Comparison of ENCODE assay signal across 34 cellular contexts in genomic region chr1:165873481-165873880, GRCh38.
"Had no signal": no experiment of that assay in that cellular context is flagged by ENCODE, and none has a peak within 500 bp of the region (broad histone marks: within the 10 kb centered on the region; RNA-seq: fewer than 3 reads in every experiment).

No MANE protein-coding gene starts in this region.

- ATAC-seq: activated CD4-positive, CD25-positive, alpha-beta regulatory T cell treated with anti-CD3 and anti-CD28 coated beads, Interleukin-2, amount 50 U/mL, for 24 hours; gastroesophageal sphincter; left colon; psoas muscle; stimulated activated naive B cell treated with anti-CD40 and anti-IgM and Interleukin-4, amounts not matched to agents 10 μg/mL and 1 μg/mL and 100 μg/mL, for 72 hours had no signal

- H3K4me3 ChIP-seq: adrenal gland, cardiac muscle cell, colonic mucosa, dorsolateral prefrontal cortex, gastroesophageal sphincter, psoas muscle, smooth muscle cell, testis, transverse colon had no signal

- H3K4me1 ChIP-seq: adrenal gland, gastroesophageal sphincter, parathyroid adenoma, testis had no signal

- H3K27ac Mint-ChIP-seq: activated naive CD4-positive, alpha-beta T cell treated with anti-CD3 and anti-CD28 coated beads for 36 hours; activated naive CD8-positive, alpha-beta T cell treated with anti-CD3 and anti-CD28 coated beads for 36 hours; brain; mesothelial cell of epicardium had no signal

- H3K9ac ChIP-seq: parathyroid adenoma had no signal

- H3K79me2 ChIP-seq: parathyroid adenoma had no signal

- DNase-seq: activated CD4-positive, alpha-beta T cell treated with anti-CD3 and anti-CD28 coated beads for 48 hours; activated CD4-positive, alpha-beta T cell treated with anti-CD3 and anti-CD28 coated beads, Interleukin-2, amount 50 U/mL, for 48 hours; activated CD8-positive, alpha-beta memory T cell treated with anti-CD3 and anti-CD28 coated beads for 24 hours; activated effector memory CD4-positive, alpha-beta T cell treated with anti-CD3 and anti-CD28 coated beads, Interleukin-2, amount 50 U/mL, for 16 hours; activated naive CD4-positive, alpha-beta T cell treated with anti-CD3 and anti-CD28 coated beads for 36 hours; activated naive CD8-positive, alpha-beta T cell treated with anti-CD3 and anti-CD28 coated beads for 36 hours; adrenal gland; aorta; cerebellar nuclear complex; colonic mucosa; dorsolateral prefrontal cortex; effector memory CD4-positive, alpha-beta T cell; head of caudate nucleus; hippocampal formation; immature natural killer cell; kidney; left colon; naive B cell; occipital lobe; psoas muscle; stimulated activated CD4-positive, alpha-beta T cell treated with anti-CD3 and anti-CD28 coated beads, Interleukin-1b, Interleukin-23, amount 100 ng/mL, for 48 hours; stimulated activated CD4-positive, alpha-beta T cell treated with anti-CD3 and anti-CD28 coated beads, Interleukin-4, amount 100 ng/mL, for 4 hours; stimulated activated CD8-positive, alpha-beta memory T cell treated with anti-CD3 and anti-CD28 coated beads, Interleukin-4, amount 100 ng/mL, for 48 hours; stimulated activated naive B cell treated with anti-CD40 and anti-IgM and Interleukin-4, amounts not matched to agents 10 μg/mL and 1 μg/mL and 100 μg/mL, for 72 hours; testis; transverse colon had no signal

- H3K4me2 ChIP-seq: smooth muscle cell had no signal

- H3K27me3 Mint-ChIP-seq: naive B cell; stimulated activated naive B cell treated with anti-CD40 and anti-IgM and Interleukin-4, amounts not matched to agents 10 μg/mL and 1 μg/mL and 100 μg/mL, for 72 hours had no signal

- H3K9me3 ChIP-seq: adrenal gland, colonic mucosa, psoas muscle, testis, transverse colon had no signal

- H3K36me3 Mint-ChIP-seq: naive B cell had no signal

- H3K9me3 Mint-ChIP-seq: activated naive CD4-positive, alpha-beta T cell treated with anti-CD3 and anti-CD28 coated beads for 36 hours; activated naive CD8-positive, alpha-beta T cell treated with anti-CD3 and anti-CD28 coated beads for 36 hours; immature natural killer cell had no signal

- H3K27ac ChIP-seq: adrenal gland, cardiac muscle cell, colonic mucosa, dorsolateral prefrontal cortex, gastroesophageal sphincter, parathyroid adenoma, psoas muscle, testis had no signal

- H3K4me3 Mint-ChIP-seq: activated naive CD4-positive, alpha-beta T cell treated with anti-CD3 and anti-CD28 coated beads for 36 hours; activated naive CD8-positive, alpha-beta T cell treated with anti-CD3 and anti-CD28 coated beads for 36 hours; brain; immature natural killer cell; mesothelial cell of epicardium; naive B cell; neural crest cell; stimulated activated naive B cell treated with anti-CD40 and anti-IgM and Interleukin-4, amounts not matched to agents 10 μg/mL and 1 μg/mL and 100 μg/mL, for 72 hours had no signal

- H3K36me3 ChIP-seq: adrenal gland, cardiac muscle cell, colonic mucosa, gastroesophageal sphincter, transverse colon had no signal

- H2AFZ ChIP-seq: parathyroid adenoma had no signal

- H3K27me3 ChIP-seq: adrenal gland, cardiac muscle cell, colonic mucosa, dorsolateral prefrontal cortex, gastroesophageal sphincter, testis, transverse colon had no signal
